ENCODE assay signal across 20 cellular contexts in genomic region chr11:104999716-105000115, GRCh38. TPM values are rescaled to one million over a fixed set of nuclear protein-coding genes. Genes with fewer than 3 reads are reported as not detected.
"Had no signal": no experiment of that assay in that cellular context is flagged by ENCODE, and none has a peak within 500 bp of the region (broad histone marks: within the 10 kb centered on the region; RNA-seq: fewer than 3 reads in every experiment).

No MANE protein-coding gene starts in this region.

- DNase-seq: cortex of kidney; dorsolateral prefrontal cortex; effector CD8-positive, alpha-beta T cell; head of caudate nucleus; natural killer cell; right cardiac atrium; small intestine; stimulated activated CD4-positive, alpha-beta T cell treated with anti-CD3 and anti-CD28 coated beads, Interleukin-12 subunit alpha, Interleukin-12 subunit beta, amount 100 ng/mL, for 4 hours; stomach; substantia nigra; transverse colon had no signal

- H3K4me3 ChIP-seq: dorsolateral prefrontal cortex, hepatocyte, stomach, thoracic aorta, transverse colon had no signal

- ATAC-seq: esophagus mucosa, left lobe of liver, right cardiac atrium had no signal

RNA-seq across cellular contexts. Expression of gene CASP5, which starts 23.3 kb away (rescaled TPM):
- total RNA-seq: esophagus mucosa, kidney epithelial cell, left lobe of liver, mucosa of gallbladder, myocyte, neural crest cell, osteocyte had no signal

RNA-seq across cellular contexts. Expression of gene CASP4, which starts 31.3 kb away (rescaled TPM):
- total RNA-seq: neural crest cell had no signal

RNA-seq across cellular contexts. Expression of gene CASP1, which starts 35.2 kb away (rescaled TPM):
- total RNA-seq: neural crest cell had no signal

RNA-seq across cellular contexts. Expression of gene CARD16, which starts 45.4 kb away (rescaled TPM):
- total RNA-seq: kidney epithelial cell, myocyte, neural crest cell had no signal
